20 cellular contexts compared by ENCODE assay signal in genomic region chr2:74696758-74697327, GRCh38. TPM values are rescaled to one million over a fixed set of nuclear protein-coding genes. Genes with fewer than 3 reads are reported as not detected.
A peak's percentile ranks its signal among the peaks of the same experiment; 100 is the strongest.
DNase-seq lines count a peak whose midpoint lies in the region; ATAC-seq and TF ChIP-seq lines count a peak whose summit lies in the region.
"Had no signal": no experiment of that assay in that cellular context is flagged by ENCODE, and none has a peak within 500 bp of the region (broad histone marks: within the 10 kb centered on the region; RNA-seq: fewer than 3 reads in every experiment).

No MANE protein-coding gene starts in this region.

- peak; percentile 74 for ATAC-seq in IMR-90 (ENCODE audit: low read depth)
- no peak for ATAC-seq in HG02798 (IDR thresholded peaks at IDR 0.05; ENCODE audit: poor library complexity, unreplicated experiment)
- ATAC-seq: activated CD4-positive, alpha-beta T cell treated with anti-CD3 and anti-CD28 coated beads for 36 hours; activated naive CD4-positive, alpha-beta T cell treated with anti-CD3 and anti-CD28 coated beads, Interleukin-2, amount 50 U/mL, for 72 hours; stimulated activated naive CD8-positive, alpha-beta T cell treated with anti-CD3 and anti-CD28 coated beads, Interleukin-15, Interleukin-2, amounts not matched to agents 100 U/mL and 50 U/mL, for 24 hours; T-cell had no signal

- H4K20me1 ChIP-seq in IMR-90 (ENCODE audit: insufficient read depth, low read length): no peaks in the 10 kb centered on the region
- H4K20me1 ChIP-seq: BLaER1 had no signal

- BruUV-seq in IMR-90 (replicated peaks; lab: Mats Ljungman, UMichigan): no TSS peak

- H2BK15ac ChIP-seq in IMR-90 (ENCODE audit: low read depth, low read length): peak overlapping the region; percentile 3; the same call in 2 of the 3 replicates

- H3K56ac ChIP-seq in IMR-90 (ENCODE audit: extremely low read depth, insufficient read depth, low read length): no peak overlapping the region

- H3K27me3 ChIP-seq in IMR-90 (ENCODE audit: control insufficient read depth, insufficient read depth, low read length): peaks cover 2% of the 10 kb centered on the region; the same call in 1 of the 2 replicates
- H3K27me3 ChIP-seq: BLaER1, tibial artery had no signal

- in situ Hi-C loops in IMR-90 (cut with MboI; ENCODE audit: low sequenced_read_pairs): loop anchor here (25.0 kb wide), 2 partner anchors 715 to 915 kb away; no protein-coding TSS in a partner anchor

- no peaks in the 10 kb centered on the region for H3K79me1 ChIP-seq in IMR-90 (ENCODE audit: low read depth in 1 of 2, low read length in 2 of 2)

- H3K27ac ChIP-seq in IMR-90 (ENCODE audit: insufficient read depth, low read length): peak overlapping the region; percentile 93; the same call in 1 of the 2 replicates
- H3K27ac ChIP-seq: BLaER1, coronary artery, tibial artery had no signal

- dilution Hi-C loops in IMR-90 (cut with HindIII; ENCODE audit: low sequenced_read_pairs, unreplicated experiment): no loop called here

- no peak overlapping the region for H2AK9ac ChIP-seq in IMR-90 (replicated peaks; ENCODE audit: low read depth, low read length, poor library complexity)

- H2BK120ac ChIP-seq in IMR-90 (ENCODE audit: low read depth, low read length): peak overlapping the region; percentile 63

- H3K23ac ChIP-seq in IMR-90 (ENCODE audit: low read depth, low read length): peak overlapping the region; percentile 10

- TF ChIP-seq RAD21 in IMR-90 (IDR thresholded peaks at IDR 0.05; ENCODE audit: low read length): no peak

- intact Hi-C loops in IMR-90 (cut with micrococcal nuclease): loop anchor here (5.0 to 10.0 kb wide), 2 partner anchors 140 to 368 kb away; no protein-coding TSS in a partner anchor

- no peak for TF ChIP-seq POLR2A in IMR-90 (IDR thresholded peaks at IDR 0.05; ENCODE audit: low read depth, low read length)

- H4K91ac ChIP-seq in IMR-90 (ENCODE audit: insufficient read depth, low read depth, low read length): peak overlapping the region; percentile 2; the same call in 1 of the 2 replicates

- peak overlapping the region; percentile 77 for H4K5ac ChIP-seq in IMR-90 (ENCODE audit: low read depth, low read length)

- H2BK20ac ChIP-seq in IMR-90 (ENCODE audit: low read depth, low read length): peak overlapping the region; percentile 53

- H2AFZ ChIP-seq in IMR-90 (replicated peaks; ENCODE audit: low read length, poor library complexity): no peak overlapping the region

- peak overlapping the region; percentile 3; the same call in 1 of the 2 replicates for H3K4me2 ChIP-seq in IMR-90 (ENCODE audit: low read depth, low read length)
- H3K4me2 ChIP-seq: BLaER1 had no signal

- WGBS in IMR-90 (ENCODE audit: extremely low coverage in 2 of 2, insufficient read length in 1 of 2), 2 experiments: no CpG with 5 or more reads among the region's 2 CpGs

- no peak overlapping the region for H3K9ac ChIP-seq in IMR-90 (ENCODE audit: low read depth, low read length)
- H3K9ac ChIP-seq: BLaER1 had no signal

- no peaks in the 10 kb centered on the region for H3K36me3 ChIP-seq in IMR-90 (ENCODE audit: control insufficient read depth, insufficient read depth, low read length)
- H3K36me3 ChIP-seq: BLaER1, tibial artery had no signal

- H3K4ac ChIP-seq in IMR-90 (ENCODE audit: low read depth, low read length): peak overlapping the region; percentile 36; the same call in 1 of the 2 replicates

- TF ChIP-seq CTCF in IMR-90 (conservative IDR thresholded peaks at IDR 0.05; ENCODE audit: low read depth, low read length) (no peak), choroid plexus epithelial cell (conservative IDR thresholded peaks at IDR 0.05; ENCODE audit: low read depth, low read length) (no peak), fibroblast of villous mesenchyme (IDR thresholded peaks at IDR 0.05; ENCODE audit: insufficient read depth, low read depth, low read length) (no peak)

- H3K9me1 ChIP-seq in IMR-90 (ENCODE audit: insufficient read depth, low read length): no peaks in the 10 kb centered on the region; the same call in 1 of the 2 replicates

- H2AK5ac ChIP-seq in IMR-90 (ENCODE audit: low read depth, low read length): peak overlapping the region; percentile 27

- POLR2A ChIA-PET in IMR-90 (lab: Charles Lee; ENCODE audit: unreplicated experiment): no interaction called here

- DNase-seq in IMR-90 (peak; percentile 94), choroid plexus epithelial cell (ENCODE audit: low read depth) (peak; percentile 50), fibroblast of villous mesenchyme (ENCODE audit: low read depth) (peak; percentile 95), GM03348 (ENCODE audit: low spot score) (no peak), C1 segment of cervical spinal cord (lab: John Stamatoyannopoulos, UW) (no peak)
- DNase-seq in activated CD8-positive, alpha-beta memory T cell treated with anti-CD3 and anti-CD28 coated beads, Interleukin-2, amount 50 U/mL, for 48 hours: no peak
- DNase-seq: activated CD4-positive, alpha-beta T cell treated with anti-CD3 and anti-CD28 coated beads for 36 hours; Calu3; naive B cell; NCI-H1694; NCI-H774; SIG-M5; stimulated activated CD4-positive, alpha-beta T cell treated with anti-CD3 and anti-CD28 coated beads, Interleukin-1b, Interleukin-23, amount 100 ng/mL, for 48 hours; stimulated activated naive CD8-positive, alpha-beta T cell treated with anti-CD3 and anti-CD28 coated beads, Interleukin-15, Interleukin-2, amounts not matched to agents 100 U/mL and 50 U/mL, for 24 hours; T-cell; tibial artery had no signal

- no peaks in the 10 kb centered on the region for H3K9me3 ChIP-seq in IMR-90 (ENCODE audit: control insufficient read depth, insufficient read depth, low read length)
- H3K9me3 ChIP-seq: BLaER1, tibial artery had no signal

- peaks cover 18% of the 10 kb centered on the region for H3K4me1 ChIP-seq in IMR-90 (ENCODE audit: control insufficient read depth, insufficient read depth, low read length)
- H3K4me1 ChIP-seq: tibial artery had no signal

- CTCF ChIA-PET in IMR-90 (lab: Yijun Ruan, JAX): interaction anchor here (1.0 kb wide), 1 partner anchor 179 kb away, joined by 3 read pairs; no protein-coding TSS in a partner anchor

- H3K18ac ChIP-seq in IMR-90 (ENCODE audit: low read depth, low read length): peak overlapping the region; percentile 90

- peak overlapping the region; percentile 18 for H2BK5ac ChIP-seq in IMR-90 (ENCODE audit: low read depth, low read length, poor library complexity, severe bottlenecking)

- peak overlapping the region; percentile 13 to 14; a peak in 3 of 4 replicates for H4K8ac ChIP-seq in IMR-90 (ENCODE audit: low read depth in 2 of 2, low read length in 2 of 2)

- H3K4me3 ChIP-seq in IMR-90 (ENCODE audit: insufficient read depth, low read depth, low read length) (no peak overlapping the region), choroid plexus epithelial cell (ENCODE audit: low read depth, low read length) (no peak overlapping the region), fibroblast of villous mesenchyme (ENCODE audit: low read depth, low read length) (no peak overlapping the region)
- H3K4me3 ChIP-seq: BLaER1, coronary artery, tibial artery had no signal

- H3K14ac ChIP-seq in IMR-90 (replicated peaks; ENCODE audit: low read depth, low read length): peak overlapping the region; percentile 14; the same call in 1 of the 2 replicates

TF ChIP-seq in IMR-90, 13 proteins besides CTCF, POLR2A, EP300 and RAD21:
- TF ChIP-seq MXI1 (IDR thresholded peaks at IDR 0.05; ENCODE audit: borderline replicate concordance, low read depth, low read length): no peak
- no peak for TF ChIP-seq ELK1 (IDR thresholded peaks at IDR 0.05; ENCODE audit: borderline replicate concordance, low read depth, low read length)
- peak; percentile 59 for TF ChIP-seq CEBPB (IDR thresholded peaks at IDR 0.05; ENCODE audit: low read depth, low read length)
- peak; percentile 34; the same call in 1 of the 2 replicates for TF ChIP-seq FOS (IDR thresholded peaks at IDR 0.05; ENCODE audit: low read depth, low read length)

RNA-seq across cellular contexts. Expression of gene SEMA4F, which starts 42.8 kb away (rescaled TPM):
- total RNA-seq in IMR-90 (2012; rRNA removed) (3.6 and 4.7 TPM in 2 replicates), fibroblast of villous mesenchyme (5.6 and 7.7 TPM in 2 replicates)
- polyA plus RNA-seq in IMR-90 (2012; rRNA removed): 7.5 and 7.8 TPM in 2 replicates
- 7.5 and 9.1 TPM in 2 replicates for polyA plus RNA-seq in IMR-90 (2012; cell fraction: cytosol; rRNA removed)
- 9.6 and 10.6 TPM in 2 replicates for polyA plus RNA-seq in IMR-90 (2012; cell fraction: nucleus; rRNA removed; ENCODE audit: low replicate concordance)

RNA-seq across cellular contexts. Expression of gene M1AP, which starts 48.7 kb away (rescaled TPM):
- total RNA-seq in IMR-90 (2012; rRNA removed) (not detected in 2 replicates), fibroblast of villous mesenchyme (not detected in 2 replicates)
- polyA plus RNA-seq in IMR-90 (2012; rRNA removed): 0.03 TPM in 1 of 2 replicates, not detected in the other
- polyA plus RNA-seq in IMR-90 (2012; cell fraction: cytosol; rRNA removed): 0.01 TPM in 1 of 2 replicates, not detected in the other
- 0.10 and 0.11 TPM in 2 replicates for polyA plus RNA-seq in IMR-90 (2012; cell fraction: nucleus; rRNA removed; ENCODE audit: low replicate concordance)
- total RNA-seq: activated naive CD4-positive, alpha-beta T cell treated with anti-CD3 and anti-CD28 coated beads, Interleukin-2, amount 50 U/mL, for 72 hours; Calu3; T-cell had no signal

Comparison
In these comparisons a context has a peak if more than half of its experiments do, and no peak if none do; other contexts are left out.
1. DNase-seq: peak in IMR-90 (single experiment), choroid plexus epithelial cell (single experiment) and fibroblast of villous mesenchyme (single experiment); none in GM03348 (single experiment), activated CD8-positive, alpha-beta memory T cell treated with anti-CD3 and anti-CD28 coated beads, Interleukin-2, amount 50 U/mL, for 48 hours (single experiment) and C1 segment of cervical spinal cord (0 of 14).